8 cellular contexts compared by ENCODE assay signal in the genomic region with DNA sequence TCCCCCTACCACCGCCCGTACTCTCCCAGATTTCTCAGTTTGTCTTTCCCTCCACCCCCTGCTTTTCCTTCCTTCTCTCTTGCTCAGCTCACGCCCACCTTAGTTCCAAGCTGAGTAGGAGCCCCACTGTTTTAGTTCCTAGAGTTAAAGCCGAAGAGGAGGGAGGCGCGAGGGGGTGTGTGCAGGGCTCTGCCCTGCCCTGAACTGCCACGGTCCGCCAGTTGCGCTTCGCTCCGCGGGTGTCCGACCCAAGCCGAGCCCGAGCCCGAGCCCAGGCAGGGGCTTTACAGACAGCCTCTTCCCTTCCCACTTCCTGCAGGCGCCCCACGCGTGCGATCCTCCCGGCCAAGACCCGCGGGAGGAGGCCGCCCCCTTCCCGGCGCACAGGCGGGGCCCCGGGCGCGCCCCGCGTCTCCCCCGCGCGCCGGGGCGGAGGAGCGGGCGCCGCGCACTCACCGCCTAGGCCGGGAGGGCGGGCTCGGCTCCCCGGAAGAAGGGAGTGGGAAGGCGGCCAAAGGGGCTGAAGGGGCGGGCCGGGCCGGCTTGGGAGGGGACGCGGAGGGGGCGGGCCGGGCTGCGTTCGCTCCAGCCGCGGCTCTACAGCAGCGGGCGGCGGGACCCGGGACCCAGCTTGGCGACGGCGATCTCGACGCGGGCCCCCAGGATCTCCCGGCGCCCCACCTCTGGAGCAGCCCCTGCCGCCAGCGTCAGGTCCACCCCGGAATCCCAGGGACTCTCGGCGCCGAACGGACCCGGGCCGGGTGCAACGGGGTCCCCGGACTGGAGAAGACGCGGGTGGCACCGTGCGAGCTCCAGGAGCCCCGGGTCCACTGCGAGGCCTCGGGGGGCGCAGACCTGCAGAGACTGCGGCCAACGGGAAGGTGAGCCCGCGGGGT. TPM values are rescaled to one million over a fixed set of nuclear protein-coding genes. Genes with fewer than 3 reads are reported as not detected.
DNase-seq lines count a peak whose midpoint lies in the region; ATAC-seq and TF ChIP-seq lines count a peak whose summit lies in the region.

A gene with protein sequence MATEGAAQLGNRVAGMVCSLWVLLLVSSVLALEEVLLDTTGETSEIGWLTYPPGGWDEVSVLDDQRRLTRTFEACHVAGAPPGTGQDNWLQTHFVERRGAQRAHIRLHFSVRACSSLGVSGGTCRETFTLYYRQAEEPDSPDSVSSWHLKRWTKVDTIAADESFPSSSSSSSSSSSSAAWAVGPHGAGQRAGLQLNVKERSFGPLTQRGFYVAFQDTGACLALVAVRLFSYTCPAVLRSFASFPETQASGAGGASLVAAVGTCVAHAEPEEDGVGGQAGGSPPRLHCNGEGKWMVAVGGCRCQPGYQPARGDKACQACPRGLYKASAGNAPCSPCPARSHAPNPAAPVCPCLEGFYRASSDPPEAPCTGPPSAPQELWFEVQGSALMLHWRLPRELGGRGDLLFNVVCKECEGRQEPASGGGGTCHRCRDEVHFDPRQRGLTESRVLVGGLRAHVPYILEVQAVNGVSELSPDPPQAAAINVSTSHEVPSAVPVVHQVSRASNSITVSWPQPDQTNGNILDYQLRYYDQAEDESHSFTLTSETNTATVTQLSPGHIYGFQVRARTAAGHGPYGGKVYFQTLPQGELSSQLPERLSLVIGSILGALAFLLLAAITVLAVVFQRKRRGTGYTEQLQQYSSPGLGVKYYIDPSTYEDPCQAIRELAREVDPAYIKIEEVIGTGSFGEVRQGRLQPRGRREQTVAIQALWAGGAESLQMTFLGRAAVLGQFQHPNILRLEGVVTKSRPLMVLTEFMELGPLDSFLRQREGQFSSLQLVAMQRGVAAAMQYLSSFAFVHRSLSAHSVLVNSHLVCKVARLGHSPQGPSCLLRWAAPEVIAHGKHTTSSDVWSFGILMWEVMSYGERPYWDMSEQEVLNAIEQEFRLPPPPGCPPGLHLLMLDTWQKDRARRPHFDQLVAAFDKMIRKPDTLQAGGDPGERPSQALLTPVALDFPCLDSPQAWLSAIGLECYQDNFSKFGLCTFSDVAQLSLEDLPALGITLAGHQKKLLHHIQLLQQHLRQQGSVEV (plus strand): TSS at position 572 of the 896 bp plus-strand sequence. CDS start 8,152 bp downstream, outside the sequence.

- intact Hi-C loops in Right ventricle myocardium inferior (cut with DNase I) (loop anchor here (5.0 kb wide), 2 partner anchors 148 to 363 kb away; no protein-coding TSS in a partner anchor), ovary (cut with DNase I) (loop anchor here in 3 of 4 donors (5.0 to 10.0 kb wide), 3 partner anchors 148 to 363 kb away; no protein-coding TSS in a partner anchor)

- H3K4me1 Mint-ChIP-seq in activated naive CD8-positive, alpha-beta T cell treated with anti-CD3 and anti-CD28 coated beads for 36 hours = peaks cover 15% of the 10 kb centered on the region

- no peak for TF ChIP-seq EP300 in ovary (IDR thresholded peaks at IDR 0.05)
- TF ChIP-seq EP300 in upper lobe of left lung (IDR thresholded peaks at IDR 0.05) = no peak

- ATAC-seq in GM19397 (IDR thresholded peaks at IDR 0.05; ENCODE audit: unreplicated experiment) = peak; percentile 54
- ATAC-seq in HG03520 (IDR thresholded peaks at IDR 0.05; ENCODE audit: unreplicated experiment) = peak; percentile 51
- peak; percentile 85 for ATAC-seq in Right ventricle myocardium inferior
- ATAC-seq in upper lobe of left lung (ENCODE audit: low FRiP score in 2 of 2) = peak; percentile 75 to 93

- H3K9me3 Mint-ChIP-seq in activated naive CD8-positive, alpha-beta T cell treated with anti-CD3 and anti-CD28 coated beads for 36 hours = no peaks in the 10 kb centered on the region

- DNase-seq in BJ (ENCODE audit: low read depth) (no peak), SJSA1 (ENCODE audit: low read depth in 1 of 2, low spot score in 2 of 2) (peak in 1 of 2 experiments; percentile 45), Right ventricle myocardium inferior (ENCODE audit: missing footprints) (peak; percentile 90), ovary (peak; percentile 88 to 93 (median 91)), upper lobe of left lung (peak; percentile 70 to 95)
- peak; percentile 74 for DNase-seq in activated naive CD8-positive, alpha-beta T cell treated with anti-CD3 and anti-CD28 coated beads for 36 hours

- H3K27ac ChIP-seq in SJSA1 (no peak within 1 kb of the TSS), ovary (peak within 1 kb of the TSS; percentile 60 to 87), upper lobe of left lung (peak within 1 kb of the TSS; percentile 46 to 79 (median 66))

- 0% methylated on average over 51 to 93 of the region's 93 CpGs for WGBS in ovary, 3 donors
- 1 to 2% methylated on average over 6 to 55 of the region's 93 CpGs for WGBS in upper lobe of left lung, 2 donors

- H3K27ac Mint-ChIP-seq in activated naive CD8-positive, alpha-beta T cell treated with anti-CD3 and anti-CD28 coated beads for 36 hours = peak within 1 kb of the TSS; percentile 64

- peak within 1 kb of the TSS; percentile 90 for H3K4me3 Mint-ChIP-seq in activated naive CD8-positive, alpha-beta T cell treated with anti-CD3 and anti-CD28 coated beads for 36 hours

- CTCF ChIA-PET in BJ (lab: Yijun Ruan, JAX) = interaction anchor here (0.7 to 2.7 kb wide), 15 partner anchors 12 to 360 kb away, joined by 3 to 14 read pairs (median 4); no protein-coding TSS in a partner anchor

- H3K27me3 ChIP-seq in BJ (ENCODE audit: control insufficient read depth, insufficient read depth, low read length) (peaks cover 7% of the 10 kb centered on the region), SJSA1 (replicated peaks) (peaks cover 32% of the 10 kb centered on the region), ovary (no peaks in the 10 kb centered on the region), upper lobe of left lung (no peaks in the 10 kb centered on the region)

- H3K36me3 ChIP-seq in BJ (ENCODE audit: control insufficient read depth, insufficient read depth, low read length) = no peaks in the 10 kb centered on the region
- H3K36me3 ChIP-seq in SJSA1 = no peaks in the 10 kb centered on the region
- no peaks in the 10 kb centered on the region for H3K36me3 ChIP-seq in ovary
- no peaks in the 10 kb centered on the region for H3K36me3 ChIP-seq in upper lobe of left lung

- TF ChIP-seq CTCF in BJ (IDR thresholded peaks at IDR 0.05; ENCODE audit: insufficient read depth, low read depth, low read length) (no peak), ovary (IDR thresholded peaks at IDR 0.05) (no peak), upper lobe of left lung (IDR thresholded peaks at IDR 0.05) (no peak)

- no peaks in the 10 kb centered on the region for H3K27me3 Mint-ChIP-seq in activated naive CD8-positive, alpha-beta T cell treated with anti-CD3 and anti-CD28 coated beads for 36 hours

- no peaks in the 10 kb centered on the region for H3K36me3 Mint-ChIP-seq in activated naive CD8-positive, alpha-beta T cell treated with anti-CD3 and anti-CD28 coated beads for 36 hours

- H3K4me1 ChIP-seq in SJSA1 (replicated peaks) (peaks cover 7% of the 10 kb centered on the region), ovary (ENCODE audit: insufficient read depth) (peaks cover 1% of the 10 kb centered on the region), upper lobe of left lung (peaks cover 4 to 34% (median 18%) of the 10 kb centered on the region in 4 donors)

- H3K9me3 ChIP-seq in SJSA1 (replicated peaks) (no peaks in the 10 kb centered on the region), ovary (no peaks in the 10 kb centered on the region), upper lobe of left lung (no peaks in the 10 kb centered on the region)

- H3K4me3 ChIP-seq in BJ (ENCODE audit: low read depth, low read length) (peak within 1 kb of the TSS; percentile 55), SJSA1 (peak within 1 kb of the TSS; percentile 57), ovary (peak within 1 kb of the TSS; percentile 89), upper lobe of left lung (peak within 1 kb of the TSS; percentile 33 to 86 (median 76))

- POLR2A ChIA-PET in BJ (lab: Charles Lee) = no interaction called here

- no peak for TF ChIP-seq POLR2A in ovary (IDR thresholded peaks at IDR 0.05)
- peak in 1 of 4 donors; percentile 53 for TF ChIP-seq POLR2A in upper lobe of left lung (IDR thresholded peaks at IDR 0.05)

RNA-seq across cellular contexts. Expression of the gene that starts here (rescaled TPM):
- polyA plus RNA-seq in BJ (2011; rRNA removed) (4.5 and 7.1 TPM in 2 replicates), ovary (10 to 100 TPM; 10.7 to 14.1 TPM)
- polyA minus RNA-seq in BJ (2011; rRNA and poly(A)+ RNA removed) = 6.7 and 8.0 TPM in 2 replicates
- total RNA-seq in SJSA1 (2014; rRNA removed; shearing (Covaris generic)) = 0.82 TPM in 1 of 2 replicates, not detected in the other
- 10 to 100 TPM in 1 of 2 experiments, 1 to 10 TPM in 1; 9.0 to 10.0 TPM for total RNA-seq in activated naive CD8-positive, alpha-beta T cell treated with anti-CD3 and anti-CD28 coated beads for 36 hours
- total RNA-seq in Right ventricle myocardium inferior (3.3 TPM), ovary (10 to 100 TPM; 17.9 to 41.1 (median 31.9) TPM), upper lobe of left lung (10 to 100 TPM in 3 of 6 donors, 1 to 10 TPM in 3; 5.7 to 34.6 (median 10.0) TPM)
